8 cellular contexts compared by ENCODE assay signal in genomic region chr18:2641638-2642037, GRCh38. TPM values are rescaled to one million over a fixed set of nuclear protein-coding genes. Genes with fewer than 3 reads are reported as not detected.
DNase-seq lines count a peak whose midpoint lies in the region; ATAC-seq and TF ChIP-seq lines count a peak whose summit lies in the region.

No MANE protein-coding gene starts in this region.

- no peak for TF ChIP-seq CTCF in colonic mucosa (IDR thresholded peaks at IDR 0.05)

- H3K9me3 ChIP-seq in KOPT-K1 (ENCODE audit: insufficient read depth, low read length, poor library complexity, severe bottlenecking) (no peaks in the 10 kb centered on the region), colonic mucosa (no peaks in the 10 kb centered on the region)

- ATAC-seq in GM18508 (IDR thresholded peaks at IDR 0.05; ENCODE audit: insufficient read depth, unreplicated experiment), result peak; percentile 68
- ATAC-seq in GM21529 (IDR thresholded peaks at IDR 0.05; ENCODE audit: unreplicated experiment), result peak; percentile 70
- peak; percentile 68 for ATAC-seq in stimulated activated naive CD8-positive, alpha-beta T cell treated with anti-CD3 and anti-CD28 coated beads, Interleukin-15, amount 100 ng/mL, for 72 hours

- no peak overlapping the region for H3K4me3 ChIP-seq in colonic mucosa

- H3K27me3 Mint-ChIP-seq in stimulated activated naive CD8-positive, alpha-beta T cell treated with anti-CD3 and anti-CD28 coated beads, Interleukin-15, amount 100 ng/mL, for 72 hours, result no peaks in the 10 kb centered on the region

- no peak for DNase-seq in colonic mucosa
- DNase-seq in stimulated activated naive CD8-positive, alpha-beta T cell treated with anti-CD3 and anti-CD28 coated beads, Interleukin-15, amount 100 ng/mL, for 72 hours, result no peak
- no peak for DNase-seq in SHP77 treated with DMSO at 0.1 percent for 48 hours (lab: John Stamatoyannopoulos, UW)
- DNase-seq in activated CD4-positive, alpha-beta T cell treated with anti-CD3 and anti-CD28 coated beads, Interleukin-2, amount 50 U/mL, for 1 hour, result no peak
- DNase-seq in putamen (ENCODE audit: low spot score), result no peak

- H3K4me1 Mint-ChIP-seq in stimulated activated naive CD8-positive, alpha-beta T cell treated with anti-CD3 and anti-CD28 coated beads, Interleukin-15, amount 100 ng/mL, for 72 hours, result peaks cover 51% of the 10 kb centered on the region

- H3K27ac Mint-ChIP-seq in stimulated activated naive CD8-positive, alpha-beta T cell treated with anti-CD3 and anti-CD28 coated beads, Interleukin-15, amount 100 ng/mL, for 72 hours, result peak overlapping the region; percentile 95 to 96

- H3K36me3 ChIP-seq in KOPT-K1 (ENCODE audit: insufficient read depth, low read length), result no peaks in the 10 kb centered on the region
- H3K36me3 ChIP-seq in colonic mucosa, result no peaks in the 10 kb centered on the region

- H3K4me1 ChIP-seq in colonic mucosa, result peaks cover 4% of the 10 kb centered on the region

- peak overlapping the region; percentile 59 for H3K27ac ChIP-seq in KOPT-K1 (ENCODE audit: low read depth, low read length, poor library complexity, severe bottlenecking)
- peak overlapping the region; percentile 51 for H3K27ac ChIP-seq in colonic mucosa

- intact Hi-C loops in colonic mucosa (cut with DNase I), result no loop called here

- no peak overlapping the region for H3K9ac ChIP-seq in colonic mucosa (ENCODE audit: low read depth in 2 of 2, low read length in 2 of 2)

- no peaks in the 10 kb centered on the region for H3K27me3 ChIP-seq in colonic mucosa

- no peaks in the 10 kb centered on the region for H3K9me3 Mint-ChIP-seq in stimulated activated naive CD8-positive, alpha-beta T cell treated with anti-CD3 and anti-CD28 coated beads, Interleukin-15, amount 100 ng/mL, for 72 hours

- H3K4me3 Mint-ChIP-seq in stimulated activated naive CD8-positive, alpha-beta T cell treated with anti-CD3 and anti-CD28 coated beads, Interleukin-15, amount 100 ng/mL, for 72 hours, result peak overlapping the region; percentile 75 to 79

RNA-seq across cellular contexts. Expression of gene SMCHD1, which starts 13.9 kb away (rescaled TPM):
- 10 to 100 TPM; 36.5 to 43.3 TPM for total RNA-seq in colonic mucosa
